In the genomic region with DNA sequence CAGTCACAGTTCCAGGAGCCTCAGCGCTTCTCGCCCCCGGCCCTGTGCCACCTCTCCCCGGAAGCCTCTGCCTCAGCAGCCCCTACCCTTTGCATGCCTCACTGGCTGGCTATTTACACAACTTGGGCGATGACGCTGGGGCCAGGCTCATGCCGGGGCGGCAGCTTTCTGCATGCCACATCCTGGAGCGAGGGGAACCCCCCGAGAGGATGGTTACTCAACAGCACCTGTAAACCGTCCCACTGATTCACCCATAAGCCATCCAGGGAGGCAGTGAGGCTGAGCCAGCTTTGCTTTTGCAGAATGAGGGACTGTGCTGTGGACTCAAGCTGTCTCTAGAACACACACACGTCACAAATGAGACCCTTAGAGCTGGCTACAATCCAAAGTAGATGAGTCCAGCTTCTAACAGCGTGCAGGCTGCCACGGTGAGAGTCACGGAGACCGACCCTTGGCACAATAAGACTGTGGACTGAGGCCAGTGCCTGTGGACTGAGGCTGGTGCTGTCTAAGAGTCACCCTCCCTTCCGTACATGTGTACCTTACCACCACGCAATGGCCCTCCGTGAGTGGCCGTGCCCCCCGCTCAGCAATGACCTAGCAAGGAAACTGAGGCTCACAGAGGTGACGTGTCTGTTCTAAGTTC, we compare ENCODE assay signal across 8 cellular contexts. TPM values are rescaled to one million over a fixed set of nuclear protein-coding genes. Genes with fewer than 3 reads are reported as not detected.
DNase-seq lines count a peak whose midpoint lies in the region; ATAC-seq lines count a peak whose summit lies in the region.

No MANE protein-coding gene starts in this region.

- peaks cover 3% of the 10 kb centered on the region for H3K9me3 Mint-ChIP-seq in memory B cell

- H3K27me3 Mint-ChIP-seq in memory B cell = peaks cover 14% of the 10 kb centered on the region

- H3K27ac Mint-ChIP-seq in memory B cell = peak overlapping the region; percentile 75

- DNase-seq in RPMI7951 (ENCODE audit: low read depth) (peak; percentile 91), activated gamma-delta T cell treated with Interleukin-2 at 50 U/mL for 16 hours (peak; percentile 66), memory B cell (ENCODE audit: low spot score in 2 of 2) (peak; percentile 68 to 82), NCI-H146 treated with DMSO at 0.1 percent for 48 hours (lab: John Stamatoyannopoulos, UW; ENCODE audit: unreplicated experiment) (no peak), NCI-H1417 treated with DMSO at 0.1 percent for 48 hours (lab: John Stamatoyannopoulos, UW) (no peak)
- DNase-seq in stimulated activated naive CD8-positive, alpha-beta T cell treated with anti-CD3 and anti-CD28 coated beads, Interleukin-15, Interleukin-2, amounts not matched to agents 100 U/mL and 50 U/mL, for 24 hours = peak; percentile 81

- peaks cover 16% of the 10 kb centered on the region for H3K4me1 Mint-ChIP-seq in memory B cell

- peak overlapping the region; percentile 54 for H3K4me3 Mint-ChIP-seq in memory B cell

- ATAC-seq in GM18867 (IDR thresholded peaks at IDR 0.05; ENCODE audit: unreplicated experiment) (peak; percentile 90), HG02973 (IDR thresholded peaks at IDR 0.05; ENCODE audit: unreplicated experiment) (peak; percentile 86), memory B cell (ENCODE audit: low read depth) (peak; percentile 94)
- peak; percentile 98 for ATAC-seq in stimulated activated naive CD8-positive, alpha-beta T cell treated with anti-CD3 and anti-CD28 coated beads, Interleukin-15, Interleukin-2, amounts not matched to agents 100 U/mL and 50 U/mL, for 24 hours

- peaks cover 7% of the 10 kb centered on the region for H3K36me3 Mint-ChIP-seq in memory B cell

RNA-seq across cellular contexts. Expression of a gene that starts 45.6 kb away (rescaled TPM):
- total RNA-seq in RPMI7951 (2014; rRNA removed; shearing (Covaris generic)) = 55.2 and 57.0 TPM in 2 replicates

Comparison
In these comparisons a context has a peak if more than half of its experiments do, and no peak if none do; other contexts are left out.
1. DNase-seq: peak in RPMI7951 (single experiment), activated gamma-delta T cell treated with Interleukin-2 at 50 U/mL for 16 hours (single experiment), memory B cell (2 of 2) and stimulated activated naive CD8-positive, alpha-beta T cell treated with anti-CD3 and anti-CD28 coated beads, Interleukin-15, Interleukin-2, amounts not matched to agents 100 U/mL and 50 U/mL, for 24 hours (single experiment); none in NCI-H146 treated with DMSO at 0.1 percent for 48 hours (single experiment) and NCI-H1417 treated with DMSO at 0.1 percent for 48 hours (single experiment).
2. Peak in every context shown above with its lines, with median percentiles within 50 percentile points of each other: ATAC-seq.